8 cellular contexts compared by ENCODE assay signal in genomic region chr11:61814242-61814957, GRCh38. TPM values are rescaled to one million over a fixed set of nuclear protein-coding genes. Genes with fewer than 3 reads are reported as not detected.
DNase-seq lines count a peak whose midpoint lies in the region; ATAC-seq, FAIRE-seq and TF ChIP-seq lines count a peak whose summit lies in the region.

No MANE protein-coding gene starts in this region.

- H3K9me3 ChIP-seq in SK-N-MC (ENCODE audit: low read depth, low read length), result no peaks in the 10 kb centered on the region

- peaks cover 6% of the 10 kb centered on the region for H3K36me3 Mint-ChIP-seq in natural killer cell

- peaks cover 54% of the 10 kb centered on the region for H3K36me3 ChIP-seq in SK-N-MC (ENCODE audit: insufficient read depth, low read length)

- H3K9me3 Mint-ChIP-seq in natural killer cell, result no peaks in the 10 kb centered on the region

- no peaks in the 10 kb centered on the region for H3K27me3 Mint-ChIP-seq in natural killer cell (ENCODE audit: low read depth in 2 of 2)

- H3K4me1 Mint-ChIP-seq in natural killer cell, result peaks cover 17 to 37% of the 10 kb centered on the region in 2 donors

- H3K4me3 Mint-ChIP-seq in natural killer cell, result peak overlapping the region; percentile 91

- H3K4me3 ChIP-seq in GM12865 (ENCODE audit: low read depth, low read length) (peak overlapping the region; percentile 64), SK-N-MC (peak overlapping the region; percentile 95), epithelial cell of esophagus (ENCODE audit: low read length) (no peak overlapping the region)

- TF ChIP-seq CTCF in GM12865 (IDR thresholded peaks at IDR 0.05; ENCODE audit: insufficient read depth, low read depth, low read length, missing control alignments) (no peak), epithelial cell of esophagus (IDR thresholded peaks at IDR 0.05; ENCODE audit: insufficient read depth, low read depth, low read length, missing control alignments) (no peak), natural killer cell (IDR thresholded peaks at IDR 0.05) (no peak)

- ATAC-seq in natural killer cell (peak in 2 of 3 donors; percentile 15 to 36), HG03280 (IDR thresholded peaks at IDR 0.05; ENCODE audit: unreplicated experiment) (no peak), GM21526 (IDR thresholded peaks at IDR 0.05; ENCODE audit: low FRiP score, unreplicated experiment) (no peak)

- H3K27ac Mint-ChIP-seq in natural killer cell, result peak overlapping the region; percentile 84 to 92

- H3K9ac ChIP-seq in SK-N-MC (ENCODE audit: insufficient read length), result peak overlapping the region; percentile 58

- intact Hi-C loops in natural killer cell (cut with micrococcal nuclease), result no loop called here

- peak overlapping the region; percentile 94 for H3K27ac ChIP-seq in SK-N-MC

- DNase-seq in A172 (ENCODE audit: low spot score), result peak; percentile 66
- DNase-seq in GM12865 (ENCODE audit: low read depth), result peak; percentile 75
- DNase-seq in SK-N-MC (ENCODE audit: low read depth, low spot score), result no peak
- peak; percentile 41 for DNase-seq in epithelial cell of esophagus (ENCODE audit: low read depth)
- no peak for DNase-seq in natural killer cell
- DNase-seq in urothelium cell line (ENCODE audit: low spot score), result no peak

- no peak for FAIRE-seq in urothelium cell line (lab: Jason Lieb, UNC)

RNA-seq across cellular contexts. Expression of gene FADS1, which starts 2.4 kb away (rescaled TPM):
- 55.3 and 84.2 TPM in 2 replicates for total RNA-seq in A172 (2014; rRNA removed; shearing (Covaris generic))
- total RNA-seq in natural killer cell, result 10 to 100 TPM in 2 of 3 donors, 1 to 10 TPM in 1; 9.3 to 17.2 (median 10.2) TPM

RNA-seq across cellular contexts. Expression of gene FADS2, which starts 13.7 kb away (rescaled TPM):
- 151 and 340 TPM in 2 replicates for total RNA-seq in A172 (2014; rRNA removed; shearing (Covaris generic))
- 10 to 100 TPM; 30.4 to 52.7 (median 34.4) TPM for total RNA-seq in natural killer cell

RNA-seq across cellular contexts. Expression of gene FEN1, which starts 21.7 kb away (rescaled TPM):
- total RNA-seq in A172 (2014; rRNA removed; shearing (Covaris generic)), result 131 and 139 TPM in 2 replicates
- 10 to 100 TPM; 14.2 to 17.8 (median 17.5) TPM for total RNA-seq in natural killer cell

RNA-seq across cellular contexts. Expression of gene TMEM258, which starts 22.0 kb away (rescaled TPM):
- 78.1 and 115 TPM in 2 replicates for total RNA-seq in A172 (2014; rRNA removed; shearing (Covaris generic))
- total RNA-seq in natural killer cell, result 10 to 100 TPM; 64.4 to 69.3 (median 66.1) TPM

Comparison
In these comparisons a context has a peak if more than half of its experiments do, and no peak if none do; other contexts are left out.
1. DNase-seq: peak in A172 (single experiment), GM12865 (single experiment) and epithelial cell of esophagus (single experiment); none in SK-N-MC (single experiment), natural killer cell (single experiment) and urothelium cell line (single experiment).
2. ATAC-seq: peak in natural killer cell (2 of 3); none in HG03280 (single experiment) and GM21526 (single experiment).